8 cellular contexts compared by ENCODE assay signal in the genomic region with DNA sequence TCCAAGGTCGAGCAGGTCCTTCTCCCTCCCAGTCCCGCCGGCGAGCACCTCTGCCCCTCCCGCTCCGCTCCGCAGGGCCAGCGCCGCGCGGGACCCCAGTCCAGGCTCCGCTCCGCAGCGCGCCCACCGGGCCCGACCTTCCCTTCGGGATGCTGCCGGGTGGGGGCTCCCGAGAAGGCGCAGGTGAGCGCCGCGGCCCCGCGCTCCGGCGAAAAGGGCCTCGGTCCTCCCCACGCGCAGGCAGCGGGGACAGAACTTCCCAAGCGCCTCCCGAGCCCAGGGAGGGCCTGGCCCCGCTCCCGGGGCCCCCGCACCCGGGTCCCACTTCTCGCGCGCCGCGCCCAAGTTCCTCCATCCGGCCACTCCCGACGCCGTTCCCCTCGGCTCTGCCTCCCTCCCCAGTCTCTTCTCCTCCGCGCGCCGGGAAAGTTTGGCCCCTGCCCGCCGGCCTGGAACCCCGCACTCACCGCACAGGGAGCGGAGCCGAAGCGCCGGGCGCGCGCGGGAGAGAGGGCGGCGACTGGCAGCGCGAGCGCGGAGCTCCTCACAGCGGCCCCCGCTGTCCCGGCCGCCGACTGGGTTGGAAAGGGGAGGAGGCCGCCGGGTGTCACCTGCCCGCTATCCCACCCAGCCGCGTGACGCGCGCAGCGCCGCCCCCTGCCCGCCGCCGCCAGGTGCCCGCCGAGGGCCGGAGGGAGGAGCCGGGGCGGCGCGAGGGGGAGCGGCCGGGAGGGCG. TPM values are rescaled to one million over a fixed set of nuclear protein-coding genes. Genes with fewer than 3 reads are reported as not detected.
DNase-seq lines count a peak whose midpoint lies in the region; ATAC-seq lines count a peak whose summit lies in the region.

A gene (minus strand): TSS at position 577 of the 736 bp plus-strand sequence. CDS start 56,872 bp downstream, outside the sequence.

- no peak within 1 kb of the TSS for H3K27ac Mint-ChIP-seq in activated naive CD4-positive, alpha-beta T cell treated with anti-CD3 and anti-CD28 coated beads, Interleukin-2, amount 50 U/mL, for 72 hours

- intact Hi-C loops in left ventricle myocardium superior (cut with micrococcal nuclease), result no loop called here
- intact Hi-C loops in posterior vena cava (cut with DNase I), result no loop called here

- peaks cover 0 to 6% of the 10 kb centered on the region in 2 donors for H3K36me3 Mint-ChIP-seq in activated naive CD4-positive, alpha-beta T cell treated with anti-CD3 and anti-CD28 coated beads, Interleukin-2, amount 50 U/mL, for 72 hours

- ATAC-seq in GM19467 (IDR thresholded peaks at IDR 0.05; ENCODE audit: unreplicated experiment) (peak; percentile 91), HG03521 (IDR thresholded peaks at IDR 0.05; ENCODE audit: unreplicated experiment) (peak; percentile 94), left ventricle myocardium superior (peak; percentile 84)
- peak; percentile 70 to 97 for ATAC-seq in activated naive CD4-positive, alpha-beta T cell treated with anti-CD3 and anti-CD28 coated beads, Interleukin-2, amount 50 U/mL, for 72 hours

- DNase-seq in DMS153 treated with DMSO at 0.1 percent for 48 hours (lab: John Stamatoyannopoulos, UW; ENCODE audit: unreplicated experiment) (peak; percentile 11), NOMO-1 treated with dmso at 0.1 percent for 144 hours (lab: John Stamatoyannopoulos, UW; ENCODE audit: unreplicated experiment) (peak; percentile 56), left ventricle myocardium superior (peak; percentile 40), posterior vena cava (ENCODE audit: low spot score) (peak; percentile 83), COLO829 (ENCODE audit: low spot score) (no peak)
- peak in 1 of 2 donors; percentile 68 for DNase-seq in activated naive CD4-positive, alpha-beta T cell treated with anti-CD3 and anti-CD28 coated beads, Interleukin-2, amount 50 U/mL, for 72 hours (ENCODE audit: low spot score in 2 of 2)

- H3K9me3 Mint-ChIP-seq in activated naive CD4-positive, alpha-beta T cell treated with anti-CD3 and anti-CD28 coated beads, Interleukin-2, amount 50 U/mL, for 72 hours, result no peaks in the 10 kb centered on the region

RNA-seq across cellular contexts. Expression of the gene that starts here (rescaled TPM):
- total RNA-seq in activated naive CD4-positive, alpha-beta T cell treated with anti-CD3 and anti-CD28 coated beads, Interleukin-2, amount 50 U/mL, for 72 hours, result 1 to 10 TPM in 1 of 2 donors, under 1 TPM in 1; 0.27 to 2.0 TPM
- total RNA-seq in left ventricle myocardium superior, result 0.40 TPM
- total RNA-seq in posterior vena cava, result 1 to 10 TPM; 2.7 to 4.3 TPM

Comparison
In these comparisons a context has a peak if more than half of its experiments do, and no peak if none do; other contexts are left out.
1. Peak in DNase-seq and ATAC-seq in left ventricle myocardium superior; RNA of the gene not detected or under 1 TPM.